In the genomic region with DNA sequence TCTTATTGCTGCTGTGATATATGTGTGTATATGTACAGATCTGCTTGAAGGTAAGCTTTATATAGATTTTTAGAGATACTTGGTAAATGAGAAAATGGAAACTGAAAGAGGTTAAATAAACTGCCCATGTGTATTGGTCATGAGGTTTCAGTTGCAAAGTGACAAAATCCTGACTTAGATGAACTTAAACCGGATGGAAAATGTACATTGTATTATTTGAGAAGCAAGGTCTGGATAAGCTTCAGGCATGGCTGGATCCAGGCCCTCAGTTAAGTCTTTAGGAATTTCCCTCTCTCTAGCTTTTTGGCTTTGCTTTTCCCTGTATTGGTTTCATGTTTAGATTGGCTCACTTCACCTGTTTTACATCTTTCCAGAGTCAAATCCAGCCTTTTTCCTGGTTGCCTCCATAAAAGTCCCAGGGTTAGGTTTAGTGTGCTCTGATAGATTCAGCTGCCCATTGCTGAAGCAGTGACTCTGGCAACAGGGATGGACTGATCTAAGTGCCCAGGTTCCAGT, we compare ENCODE assay signal across 11 cellular contexts. TPM values are rescaled to one million over a fixed set of nuclear protein-coding genes. Genes with fewer than 3 reads are reported as not detected.
DNase-seq lines count a peak whose midpoint lies in the region; ATAC-seq lines count a peak whose summit lies in the region.
"Had no signal": no experiment of that assay in that cellular context is flagged by ENCODE, and none has a peak within 500 bp of the region (broad histone marks: within the 10 kb centered on the region; RNA-seq: fewer than 3 reads in every experiment).

No MANE protein-coding gene starts in this region.

- no peak for DNase-seq in activated CD8-positive, alpha-beta memory T cell treated with anti-CD3 and anti-CD28 coated beads, Interleukin-2, amount 10 ng/mL, durations not matched to agents 7 days and 5 days
- no peak for DNase-seq in activated CD8-positive, alpha-beta memory T cell treated with anti-CD3 and anti-CD28 coated beads for 24 hours
- DNase-seq in MV-4-11 (lab: John Stamatoyannopoulos, UW) (peak; percentile 10), GDM1 (lab: John Stamatoyannopoulos, UW) (no peak), epidermal melanocyte (ENCODE audit: insufficient read length, low spot score) (no peak)
- DNase-seq in stimulated activated naive CD8-positive, alpha-beta T cell treated with anti-CD3 and anti-CD28 coated beads, Interleukin-15, Interleukin-2, amounts not matched to agents 100 U/mL and 50 U/mL, for 24 hours = no peak
- DNase-seq in effector CD4-positive, alpha-beta T cell = no peak
- DNase-seq: NCI-H1694, sigmoid colon, upper lobe of right lung had no signal

- H3K27me3 Mint-ChIP-seq in activated CD8-positive, alpha-beta memory T cell treated with anti-CD3 and anti-CD28 coated beads, Interleukin-2, amount 10 ng/mL, durations not matched to agents 7 days and 5 days = no peaks in the 10 kb centered on the region

- CTCF ChIA-PET in activated CD8-positive, alpha-beta memory T cell treated with anti-CD3 and anti-CD28 coated beads, Interleukin-2, amount 10 ng/mL, durations not matched to agents 7 days and 5 days (lab: Charles Lee) = interaction anchor here (1.2 to 4.3 kb wide), 2 partner anchors 12 to 21 kb away, joined by 3 to 23 read pairs; a partner anchor contains a TSS

- H3K4me1 Mint-ChIP-seq in activated CD8-positive, alpha-beta memory T cell treated with anti-CD3 and anti-CD28 coated beads, Interleukin-2, amount 10 ng/mL, durations not matched to agents 7 days and 5 days = peaks cover 41% of the 10 kb centered on the region

- peak; percentile 17 for ATAC-seq in activated CD8-positive, alpha-beta memory T cell treated with anti-CD3 and anti-CD28 coated beads, Interleukin-2, amount 10 ng/mL, durations not matched to agents 7 days and 5 days
- ATAC-seq in HG02678 (IDR thresholded peaks at IDR 0.05; ENCODE audit: unreplicated experiment) = peak; percentile 54
- ATAC-seq in stimulated activated naive CD8-positive, alpha-beta T cell treated with anti-CD3 and anti-CD28 coated beads, Interleukin-15, Interleukin-2, amounts not matched to agents 100 U/mL and 50 U/mL, for 24 hours = peak; percentile 60
- ATAC-seq: upper lobe of right lung had no signal

- no peaks in the 10 kb centered on the region for H3K9me3 Mint-ChIP-seq in activated CD8-positive, alpha-beta memory T cell treated with anti-CD3 and anti-CD28 coated beads, Interleukin-2, amount 10 ng/mL, durations not matched to agents 7 days and 5 days (ENCODE audit: low read depth)

- peak overlapping the region; percentile 33 for H3K4me3 Mint-ChIP-seq in activated CD8-positive, alpha-beta memory T cell treated with anti-CD3 and anti-CD28 coated beads, Interleukin-2, amount 10 ng/mL, durations not matched to agents 7 days and 5 days

- peak overlapping the region; percentile 81 for H3K27ac Mint-ChIP-seq in activated CD8-positive, alpha-beta memory T cell treated with anti-CD3 and anti-CD28 coated beads, Interleukin-2, amount 10 ng/mL, durations not matched to agents 7 days and 5 days

- H3K36me3 Mint-ChIP-seq in activated CD8-positive, alpha-beta memory T cell treated with anti-CD3 and anti-CD28 coated beads, Interleukin-2, amount 10 ng/mL, durations not matched to agents 7 days and 5 days = peaks cover 4% of the 10 kb centered on the region

RNA-seq across cellular contexts. Expression of a gene that starts 21.0 kb away (rescaled TPM):
- 1 to 10 TPM in 1 of 2 experiments, under 1 TPM in 1; 0.54 to 1.7 TPM for total RNA-seq in activated CD8-positive, alpha-beta memory T cell treated with anti-CD3 and anti-CD28 coated beads, Interleukin-2, amount 10 ng/mL, durations not matched to agents 7 days and 5 days
- total RNA-seq: upper lobe of right lung had no signal
